ENCODE assay signal across 16 cellular contexts in genomic region chr12:42396473-42397259, GRCh38.
DNase-seq lines count a peak whose midpoint lies in the region; ATAC-seq and TF ChIP-seq lines count a peak whose summit lies in the region.
"Had no signal": no experiment of that assay in that cellular context is flagged by ENCODE, and none has a peak within 500 bp of the region (broad histone marks: within the 10 kb centered on the region; RNA-seq: fewer than 3 reads in every experiment).

No MANE protein-coding gene starts in this region.

- H3K27ac ChIP-seq in OCI-LY1 (ENCODE audit: low read depth, low read length, poor library complexity, severe bottlenecking) (peak overlapping the region; percentile 48), adrenal gland (no peak overlapping the region), mesendoderm (ENCODE audit: low read depth, low read length) (no peak overlapping the region)
- H3K27ac ChIP-seq: PC-9 had no signal

- H2BK15ac ChIP-seq in mesendoderm (replicated peaks; ENCODE audit: low read depth), result no peak overlapping the region

- no peak overlapping the region for H3K23ac ChIP-seq in mesendoderm (ENCODE audit: low read length)

- no peaks in the 10 kb centered on the region for H3K9me3 Mint-ChIP-seq in memory B cell
- H3K9me3 Mint-ChIP-seq: activated naive CD8-positive, alpha-beta T cell treated with anti-CD3 and anti-CD28 coated beads, Interleukin-2, amount 10 ng/mL, durations not matched to agents 7 days and 5 days; central memory CD8-positive, alpha-beta T cell had no signal

- no peaks in the 10 kb centered on the region for H4K20me1 ChIP-seq in OCI-LY1 (ENCODE audit: insufficient read depth, low read length)

- H3K79me2 ChIP-seq in OCI-LY1 (ENCODE audit: insufficient read depth, low read length) (no peaks in the 10 kb centered on the region), mesendoderm (ENCODE audit: control insufficient read depth, insufficient read depth, low read length) (no peaks in the 10 kb centered on the region)

- no peak overlapping the region for H2BK120ac ChIP-seq in mesendoderm (ENCODE audit: low read depth, low read length)

- H3K27me3 ChIP-seq in OCI-LY1 (ENCODE audit: insufficient read depth, low read length) (no peaks in the 10 kb centered on the region), adrenal gland (no peaks in the 10 kb centered on the region), mesendoderm (ENCODE audit: insufficient read depth, low read length, poor library complexity) (no peaks in the 10 kb centered on the region)

- no peak overlapping the region for H3K4ac ChIP-seq in mesendoderm (ENCODE audit: low read depth, low read length)

- peaks cover 7% of the 10 kb centered on the region for H3K4me1 Mint-ChIP-seq in memory B cell

- H3F3A ChIP-seq in OCI-LY1 (ENCODE audit: insufficient read depth, low read length), result no peaks in the 10 kb centered on the region

- no peak overlapping the region for H3K18ac ChIP-seq in mesendoderm (ENCODE audit: low read length)

- no peak overlapping the region for H2BK5ac ChIP-seq in mesendoderm (ENCODE audit: low read length)

- H3K4me3 Mint-ChIP-seq in memory B cell, result no peak overlapping the region
- H3K4me3 Mint-ChIP-seq: activated naive CD8-positive, alpha-beta T cell treated with anti-CD3 and anti-CD28 coated beads, Interleukin-2, amount 10 ng/mL, durations not matched to agents 7 days and 5 days; central memory CD8-positive, alpha-beta T cell had no signal

- WGBS in adrenal gland, 4 donors, result 91 to 95% (median 92%) methylated on average over 3 of the region's 3 CpGs
- no CpG with 5 or more reads among the region's 3 CpGs for WGBS in mesendoderm (ENCODE audit: extremely low coverage, insufficient coverage, low lambda C conversion rate)

- H3K36me3 ChIP-seq in OCI-LY1 (ENCODE audit: insufficient read depth, low read length) (peaks cover 60% of the 10 kb centered on the region), adrenal gland (replicated peaks in 1 of 2) (no peaks in the 10 kb centered on the region), mesendoderm (ENCODE audit: control insufficient read depth, insufficient read depth, low read length) (peaks cover 2% of the 10 kb centered on the region)

- ATAC-seq in GM21576 (IDR thresholded peaks at IDR 0.05; ENCODE audit: unreplicated experiment) (peak; percentile 72), memory B cell (ENCODE audit: low read depth) (peak; percentile 26)
- ATAC-seq: mucosa of descending colon had no signal

- H3K36me3 Mint-ChIP-seq in memory B cell, result peaks cover 27% of the 10 kb centered on the region

- H2AK5ac ChIP-seq in mesendoderm (ENCODE audit: low read length), result no peak overlapping the region

- H3K9me2 ChIP-seq in OCI-LY1 (ENCODE audit: low read depth, low read length), result no peaks in the 10 kb centered on the region

- no peak for TF ChIP-seq POLR2A in adrenal gland (IDR thresholded peaks at IDR 0.05)

- no peak overlapping the region for H4K8ac ChIP-seq in mesendoderm (ENCODE audit: low read depth, low read length)

- H3K9ac ChIP-seq in OCI-LY1 (ENCODE audit: low read length), result no peak overlapping the region
- no peak overlapping the region for H3K9ac ChIP-seq in mesendoderm (ENCODE audit: low read length)

- DNase-seq in EH (ENCODE audit: low read depth), result peak; percentile 51
- DNase-seq in memory B cell (ENCODE audit: low spot score in 2 of 2), result no peak
- no peak for DNase-seq in adrenal gland
- DNase-seq in NCI-H187 treated with DMSO at 0.1 percent for 48 hours (lab: John Stamatoyannopoulos, UW), result no peak
- no peak for DNase-seq in RPMI8226
- DNase-seq in mesendoderm, result no peak
- DNase-seq: activated naive CD8-positive, alpha-beta T cell treated with anti-CD3 and anti-CD28 coated beads, Interleukin-2, amount 10 ng/mL, durations not matched to agents 7 days and 5 days; DMS153; glutamatergic neuron; mucosa of descending colon; NCI-H146; PC-9 had no signal

- H3K4me2 ChIP-seq in OCI-LY1 (ENCODE audit: low read length) (no peak overlapping the region), mesendoderm (ENCODE audit: low read length) (no peak overlapping the region)
- H3K4me2 ChIP-seq: PC-9 had no signal

- TF ChIP-seq CTCF in OCI-LY1 (IDR thresholded peaks at IDR 0.05; ENCODE audit: low read length), result no peak
- TF ChIP-seq CTCF in adrenal gland (IDR thresholded peaks at IDR 0.05), result no peak

- no peak overlapping the region for H4K5ac ChIP-seq in mesendoderm (ENCODE audit: low read length)

- H3K56ac ChIP-seq in mesendoderm (ENCODE audit: low read length), result no peak overlapping the region

- H2AFZ ChIP-seq in OCI-LY1 (ENCODE audit: low read length), result no peak overlapping the region
- H2AFZ ChIP-seq: PC-9 had no signal

- H3K9me3 ChIP-seq in OCI-LY1 (ENCODE audit: low read length) (no peaks in the 10 kb centered on the region), adrenal gland (replicated peaks in 1 of 3) (no peaks in the 10 kb centered on the region)
- H3K9me3 ChIP-seq: mucosa of descending colon had no signal

- H3K4me1 ChIP-seq in OCI-LY1 (ENCODE audit: insufficient read depth, low read length, severe bottlenecking), result peaks cover 4% of the 10 kb centered on the region
- no peaks in the 10 kb centered on the region for H3K4me1 ChIP-seq in adrenal gland (replicated peaks in 1 of 2)
- H3K4me1 ChIP-seq in mesendoderm (ENCODE audit: control insufficient read depth, low read depth, low read length), result no peaks in the 10 kb centered on the region

- H3K27ac Mint-ChIP-seq in memory B cell, result no peak overlapping the region
- H3K27ac Mint-ChIP-seq: activated naive CD8-positive, alpha-beta T cell treated with anti-CD3 and anti-CD28 coated beads, Interleukin-2, amount 10 ng/mL, durations not matched to agents 7 days and 5 days; progenitor cell of endocrine pancreas had no signal

- no peaks in the 10 kb centered on the region for H3K79me1 ChIP-seq in mesendoderm (ENCODE audit: low read length)

- intact Hi-C loops in adrenal gland (cut with DNase I), result no loop called here

- H3K4me3 ChIP-seq in OCI-LY1 (ENCODE audit: low read depth, low read length, poor library complexity, severe bottlenecking), result no peak overlapping the region
- H3K4me3 ChIP-seq in adrenal gland, result no peak overlapping the region
- H3K4me3 ChIP-seq in mesendoderm (ENCODE audit: low read length), result no peak overlapping the region
- H3K4me3 ChIP-seq: mucosa of descending colon, PC-9 had no signal

- no peaks in the 10 kb centered on the region for H3K27me3 Mint-ChIP-seq in memory B cell
- H3K27me3 Mint-ChIP-seq: activated naive CD8-positive, alpha-beta T cell treated with anti-CD3 and anti-CD28 coated beads, Interleukin-2, amount 10 ng/mL, durations not matched to agents 7 days and 5 days; central memory CD8-positive, alpha-beta T cell; progenitor cell of endocrine pancreas had no signal
